ENCODE assay signal across 15 cellular contexts in genomic region chr13:41812851-41813250, GRCh38.
A peak's percentile ranks its signal among the peaks of the same experiment; 100 is the strongest.
DNase-seq lines count a peak whose midpoint lies in the region; ATAC-seq and TF ChIP-seq lines count a peak whose summit lies in the region.
"Had no signal": no experiment of that assay in that cellular context is flagged by ENCODE, and none has a peak within 500 bp of the region (broad histone marks: within the 10 kb centered on the region; RNA-seq: fewer than 3 reads in every experiment).

No MANE protein-coding gene starts in this region.

- in situ Hi-C loops in GM13976 (cut with MboI; ENCODE audit: low sequenced_read_pairs, unreplicated experiment), result no loop called here

- H3K9me3 ChIP-seq in OCI-LY3 (ENCODE audit: insufficient read depth, low read length), result no peaks in the 10 kb centered on the region

- H3K27me3 ChIP-seq in OCI-LY3 (ENCODE audit: low read depth, low read length), result no peaks in the 10 kb centered on the region
- H3K27me3 ChIP-seq: dorsolateral prefrontal cortex had no signal

- intact Hi-C loops in activated naive CD4-positive, alpha-beta T cell treated with anti-CD3 and anti-CD28 coated beads for 36 hours (cut with micrococcal nuclease), result no loop called here

- H3K79me2 ChIP-seq in OCI-LY3 (ENCODE audit: low read length), result no peaks in the 10 kb centered on the region

- H3K4me3 Mint-ChIP-seq in activated naive CD4-positive, alpha-beta T cell treated with anti-CD3 and anti-CD28 coated beads for 36 hours, result no peak overlapping the region
- H3K4me3 Mint-ChIP-seq: stimulated activated memory B cell treated with anti-CD40 and anti-IgM and Interleukin-4, amounts not matched to agents 10 μg/mL and 1 μg/mL and 100 μg/mL, for 72 hours; WTC11 had no signal

- CTCF ChIA-PET in activated naive CD4-positive, alpha-beta T cell treated with anti-CD3 and anti-CD28 coated beads for 36 hours (lab: Charles Lee), result no interaction called here

- peak overlapping the region; percentile 4; the same call in 1 of the 2 replicates for H3K27ac ChIP-seq in OCI-LY3 (ENCODE audit: low read length)
- H3K27ac ChIP-seq: dorsolateral prefrontal cortex had no signal

- peaks cover 37% of the 10 kb centered on the region for H3K36me3 Mint-ChIP-seq in activated naive CD4-positive, alpha-beta T cell treated with anti-CD3 and anti-CD28 coated beads for 36 hours (ENCODE audit: low read depth)

- H2AFZ ChIP-seq in OCI-LY3 (ENCODE audit: low read depth, low read length), result no peak overlapping the region

- H3K27ac Mint-ChIP-seq in activated naive CD4-positive, alpha-beta T cell treated with anti-CD3 and anti-CD28 coated beads for 36 hours, result no peak overlapping the region
- H3K27ac Mint-ChIP-seq: stimulated activated memory B cell treated with anti-CD40 and anti-IgM and Interleukin-4, amounts not matched to agents 10 μg/mL and 1 μg/mL and 100 μg/mL, for 72 hours; WTC11 had no signal

- H3K9me3 Mint-ChIP-seq in activated naive CD4-positive, alpha-beta T cell treated with anti-CD3 and anti-CD28 coated beads for 36 hours, result no peaks in the 10 kb centered on the region
- H3K9me3 Mint-ChIP-seq: stimulated activated memory B cell treated with anti-CD40 and anti-IgM and Interleukin-4, amounts not matched to agents 10 μg/mL and 1 μg/mL and 100 μg/mL, for 72 hours had no signal

- peaks cover 12% of the 10 kb centered on the region for H3K36me3 ChIP-seq in OCI-LY3 (replicated peaks; ENCODE audit: low read depth, low read length)

- peaks cover 5% of the 10 kb centered on the region for H3K4me1 Mint-ChIP-seq in activated naive CD4-positive, alpha-beta T cell treated with anti-CD3 and anti-CD28 coated beads for 36 hours (ENCODE audit: low read depth)
- H3K4me1 Mint-ChIP-seq: WTC11 had no signal

- ATAC-seq in GM19351 (IDR thresholded peaks at IDR 0.05; ENCODE audit: unreplicated experiment) (peak; percentile 61), HG02870 (IDR thresholded peaks at IDR 0.05; ENCODE audit: unreplicated experiment) (peak; percentile 70)
- ATAC-seq: stimulated activated memory B cell treated with anti-CD40 and anti-IgM and Interleukin-4, amounts not matched to agents 10 μg/mL and 1 μg/mL and 100 μg/mL, for 72 hours; WTC11 had no signal

- no peak overlapping the region for H3K9ac ChIP-seq in OCI-LY3 (ENCODE audit: low read length)

- no peak overlapping the region for H3K4me3 ChIP-seq in OCI-LY3 (ENCODE audit: low read length)
- H3K4me3 ChIP-seq: dorsolateral prefrontal cortex had no signal

- H3K4me1 ChIP-seq in OCI-LY3 (ENCODE audit: low read length), result peaks cover 15% of the 10 kb centered on the region

- no peaks in the 10 kb centered on the region for H3K27me3 Mint-ChIP-seq in activated naive CD4-positive, alpha-beta T cell treated with anti-CD3 and anti-CD28 coated beads for 36 hours (ENCODE audit: low read depth)
- H3K27me3 Mint-ChIP-seq: CD4-positive, alpha-beta memory T cell; stimulated activated memory B cell treated with anti-CD40 and anti-IgM and Interleukin-4, amounts not matched to agents 10 μg/mL and 1 μg/mL and 100 μg/mL, for 72 hours had no signal

- no peaks in the 10 kb centered on the region for H4K20me1 ChIP-seq in OCI-LY3 (ENCODE audit: insufficient read depth, low read length)

- TF ChIP-seq CTCF in GM13976 (IDR thresholded peaks at IDR 0.05; ENCODE audit: borderline replicate concordance, control extremely low read depth, extremely low read depth, insufficient read depth, missing control alignments) (no peak), OCI-LY3 (IDR thresholded peaks at IDR 0.05; ENCODE audit: low read depth, low read length) (no peak)

- H3K4me2 ChIP-seq in OCI-LY3 (ENCODE audit: low read length), result peak overlapping the region; percentile 7; the same call in 1 of the 2 replicates

- peak; percentile 25 for DNase-seq in GM13976 (ENCODE audit: low spot score)
- no peak for DNase-seq in activated naive CD4-positive, alpha-beta T cell treated with anti-CD3 and anti-CD28 coated beads for 36 hours
- no peak for DNase-seq in Ammon's horn (ENCODE audit: low spot score)
- DNase-seq in NCI-H446 treated with DMSO at 0.1 percent for 48 hours (lab: John Stamatoyannopoulos, UW), result no peak
- no peak for DNase-seq in stimulated activated CD4-positive, alpha-beta T cell treated with anti-CD3 and anti-CD28 coated beads, Interleukin-15, amount 100 ng/mL, for 24 hours
- DNase-seq: activated gamma-delta T cell treated with Interleukin-2 at 50 U/mL for 16 hours; CD4-positive, alpha-beta memory T cell; dorsolateral prefrontal cortex; head of caudate nucleus; RPMI8226 had no signal
